ENCODE assay signal across 9 cellular contexts in genomic region chr1:154906621-154907081, GRCh38. TPM values are rescaled to one million over a fixed set of nuclear protein-coding genes. Genes with fewer than 3 reads are reported as not detected.
A peak's percentile ranks its signal among the peaks of the same experiment; 100 is the strongest.
DNase-seq lines count a peak whose midpoint lies in the region; ATAC-seq and TF ChIP-seq lines count a peak whose summit lies in the region.
"Had no signal": no experiment of that assay in that cellular context is flagged by ENCODE, and none has a peak within 500 bp of the region (broad histone marks: within the 10 kb centered on the region; RNA-seq: fewer than 3 reads in every experiment).

No MANE protein-coding gene starts in this region.

- H3K4me3 ChIP-seq in Loucy (ENCODE audit: low read length, poor library complexity, severe bottlenecking) = no peak overlapping the region
- H3K4me3 ChIP-seq in colonic mucosa = no peak overlapping the region
- H3K4me3 ChIP-seq in mesenchymal stem cell (ENCODE audit: insufficient read depth in 1 of 2, low read depth in 1 of 2, low read length in 2 of 2) = no peak overlapping the region

- no peak overlapping the region for H3K23ac ChIP-seq in mesenchymal stem cell (ENCODE audit: low read length in 2 of 2)

- H4K8ac ChIP-seq in mesenchymal stem cell (ENCODE audit: low read length) = no peak overlapping the region

- no peak overlapping the region for H2BK12ac ChIP-seq in mesenchymal stem cell (ENCODE audit: low read length in 2 of 2)

- H3K36me3 ChIP-seq in Loucy (ENCODE audit: insufficient read depth, low read length) = no peaks in the 10 kb centered on the region
- H3K36me3 ChIP-seq in colonic mucosa = no peaks in the 10 kb centered on the region
- no peaks in the 10 kb centered on the region for H3K36me3 ChIP-seq in mesenchymal stem cell (ENCODE audit: control insufficient read depth in 1 of 2, insufficient read depth in 2 of 2, low read depth in 1 of 2, low read length in 2 of 2)

- H2AFZ ChIP-seq in Loucy (ENCODE audit: low read length) = no peak overlapping the region
- H2AFZ ChIP-seq in mesenchymal stem cell (ENCODE audit: low read depth, low read length) = no peak overlapping the region

- H3K4me2 ChIP-seq in Loucy (ENCODE audit: low read depth, low read length, poor library complexity, severe bottlenecking) = no peak overlapping the region
- no peak overlapping the region for H3K4me2 ChIP-seq in mesenchymal stem cell (ENCODE audit: low read length, poor library complexity, severe bottlenecking)

- H3K4me1 ChIP-seq in Loucy (ENCODE audit: insufficient read depth, low read length, poor library complexity, severe bottlenecking) = no peaks in the 10 kb centered on the region
- no peaks in the 10 kb centered on the region for H3K4me1 ChIP-seq in colonic mucosa
- H3K4me1 ChIP-seq in mesenchymal stem cell (ENCODE audit: control insufficient read depth, insufficient read depth, low read depth, low read length) = no peaks in the 10 kb centered on the region

- H3K4ac ChIP-seq in mesenchymal stem cell (ENCODE audit: low read depth in 1 of 2, low read length in 2 of 2) = no peak overlapping the region

- no peak overlapping the region for H2BK15ac ChIP-seq in mesenchymal stem cell (ENCODE audit: low read depth, poor library complexity, severe bottlenecking)

- no peak overlapping the region for H3K27ac ChIP-seq in colonic mucosa
- H3K27ac ChIP-seq in mesenchymal stem cell (ENCODE audit: low read length, poor library complexity, severe bottlenecking) = no peak overlapping the region

- H4K91ac ChIP-seq in mesenchymal stem cell (ENCODE audit: low read length) = peak overlapping the region; percentile 11

- H3F3A ChIP-seq in Loucy (ENCODE audit: low read depth) = no peaks in the 10 kb centered on the region

- no peak overlapping the region for H3K14ac ChIP-seq in mesenchymal stem cell (ENCODE audit: low read length in 2 of 2)

- no peak overlapping the region for H2AK5ac ChIP-seq in mesenchymal stem cell (ENCODE audit: low read length, severe bottlenecking)

- H3K9me3 ChIP-seq in Loucy (ENCODE audit: insufficient read depth, low read depth, low read length) = no peaks in the 10 kb centered on the region
- H3K9me3 ChIP-seq in colonic mucosa = no peaks in the 10 kb centered on the region
- peaks cover 18% of the 10 kb centered on the region for H3K9me3 ChIP-seq in mesenchymal stem cell (ENCODE audit: control insufficient read depth, low read length)

- H3K27me3 ChIP-seq in Loucy (ENCODE audit: insufficient read depth, low read length, poor library complexity, severe bottlenecking) (no peaks in the 10 kb centered on the region), colonic mucosa (no peaks in the 10 kb centered on the region), mesenchymal stem cell (ENCODE audit: control insufficient read depth in 1 of 2, insufficient read depth in 1 of 2, low read length in 2 of 2) (peaks cover 0 to 9% of the 10 kb centered on the region in 2 experiments)

- H3K18ac ChIP-seq in mesenchymal stem cell (ENCODE audit: low read depth in 1 of 2, low read length in 2 of 2) = no peak overlapping the region

- ATAC-seq in HG02759 (IDR thresholded peaks at IDR 0.05; ENCODE audit: unreplicated experiment) = no peak
- ATAC-seq in HG02571 (IDR thresholded peaks at IDR 0.05; ENCODE audit: unreplicated experiment) = no peak

- no peak overlapping the region for H2BK5ac ChIP-seq in mesenchymal stem cell (ENCODE audit: low read depth, low read length, poor library complexity, severe bottlenecking)

- no peak overlapping the region for H3K9ac ChIP-seq in Loucy (ENCODE audit: low read depth, low read length, poor library complexity, severe bottlenecking)
- H3K9ac ChIP-seq in colonic mucosa (ENCODE audit: low read depth in 2 of 2, low read length in 2 of 2) = no peak overlapping the region
- no peak overlapping the region for H3K9ac ChIP-seq in mesenchymal stem cell (ENCODE audit: low read length)

- DNase-seq in EH (ENCODE audit: low read depth) (peak; percentile 37), colonic mucosa (peak; percentile 23), mesenchymal stem cell (no peak), NCI-H1930 (lab: John Stamatoyannopoulos, UW) (no peak)
- DNase-seq in activated effector memory CD4-positive, alpha-beta T cell treated with anti-CD3 and anti-CD28 coated beads, Interleukin-2, amount 50 U/mL, for 16 hours = no peak
- DNase-seq: NCI-H1417 had no signal

- H2BK120ac ChIP-seq in mesenchymal stem cell (ENCODE audit: low read depth, low read length) = no peak overlapping the region

- 89% methylated on average over 7 of the region's 7 CpGs for WGBS in mesenchymal stem cell

- no peaks in the 10 kb centered on the region for H4K20me1 ChIP-seq in Loucy (ENCODE audit: insufficient read depth, low read length, poor library complexity, severe bottlenecking)

- no peaks in the 10 kb centered on the region for H3K9me2 ChIP-seq in Loucy (replicated peaks; ENCODE audit: low read depth, low read length)

- TF ChIP-seq CTCF in Loucy (conservative IDR thresholded peaks at IDR 0.05; ENCODE audit: low read length) (peak; percentile 64), colonic mucosa (IDR thresholded peaks at IDR 0.05) (peak; percentile 52)

- intact Hi-C loops in colonic mucosa (cut with DNase I) = loop anchor here (5.0 kb wide), 1 partner anchor 156 kb away; the partner anchor contains the start of gene EFNA4

- no peaks in the 10 kb centered on the region for H3K79me1 ChIP-seq in mesenchymal stem cell (replicated peaks; ENCODE audit: low read length, poor library complexity, severe bottlenecking)

- no peaks in the 10 kb centered on the region for H3K79me2 ChIP-seq in Loucy (ENCODE audit: insufficient read depth, low read length)

RNA-seq across cellular contexts. Expression of gene PMVK, which starts 29.9 kb away (rescaled TPM):
- total RNA-seq in colonic mucosa = 10 to 100 TPM; 32.0 to 46.5 TPM
- polyA plus RNA-seq in mesenchymal stem cell (2013, experiment 1 of 2) = 21.3 TPM
- 21.1 TPM for polyA plus RNA-seq in mesenchymal stem cell (2013, experiment 2 of 2)

RNA-seq across cellular contexts. Expression of gene KCNN3, which starts 36.6 kb away (rescaled TPM):
- 1 to 10 TPM in 1 of 2 donors, under 1 TPM in 1; 0.99 to 2.5 TPM for total RNA-seq in colonic mucosa
- 0.81 TPM for polyA plus RNA-seq in mesenchymal stem cell (2013, experiment 1 of 2)
- 0.75 TPM for polyA plus RNA-seq in mesenchymal stem cell (2013, experiment 2 of 2)

RNA-seq across cellular contexts. Expression of gene PBXIP1, which starts 49.2 kb away (rescaled TPM):
- 10 to 100 TPM; 22.0 to 51.4 TPM for total RNA-seq in colonic mucosa
- 69.2 TPM for polyA plus RNA-seq in mesenchymal stem cell (2013, experiment 1 of 2)
- polyA plus RNA-seq in mesenchymal stem cell (2013, experiment 2 of 2) = 66.7 TPM

RNA-seq across cellular contexts. Expression of gene PYGO2, which starts 54.9 kb away (rescaled TPM):
- 10 to 100 TPM; 25.8 to 33.8 TPM for total RNA-seq in colonic mucosa
- 16.1 TPM for polyA plus RNA-seq in mesenchymal stem cell (2013, experiment 1 of 2)
- 15.3 TPM for polyA plus RNA-seq in mesenchymal stem cell (2013, experiment 2 of 2)

Comparison
In these comparisons a context has a peak if more than half of its experiments do, and no peak if none do; other contexts are left out.
1. DNase-seq: peak in EH (single experiment) and colonic mucosa (single experiment); none in mesenchymal stem cell (single experiment), activated effector memory CD4-positive, alpha-beta T cell treated with anti-CD3 and anti-CD28 coated beads, Interleukin-2, amount 50 U/mL, for 16 hours (single experiment) and NCI-H1930 (0 of 2).